ENCODE assay signal across 2 cellular contexts in the genomic region with DNA sequence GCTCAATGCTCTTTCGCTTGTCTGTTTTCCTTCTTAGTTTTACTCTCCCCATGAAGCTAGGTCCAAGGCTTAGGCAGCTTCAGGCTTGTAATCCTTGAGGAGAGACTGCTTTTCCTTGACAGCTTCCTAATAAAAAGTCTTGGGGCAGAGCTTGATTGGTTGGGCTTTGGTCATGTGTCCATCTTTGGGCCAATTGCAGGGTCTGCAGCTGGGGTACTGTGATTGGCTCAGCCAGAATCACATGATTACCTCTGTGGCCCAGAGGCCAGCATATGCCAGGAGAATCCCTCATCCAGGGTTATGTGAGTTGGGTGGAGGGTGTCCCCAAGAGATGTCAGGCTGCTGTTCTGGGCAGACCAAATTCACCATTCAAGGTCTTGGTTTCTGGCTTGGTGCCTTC.
TF ChIP-seq lines count a peak whose summit lies in the region.

No MANE protein-coding gene starts in this region.

TF ChIP-seq in IMR-90, 13 proteins besides CTCF, POLR2A, EP300 and RAD21:
- TF ChIP-seq, protein P1, sequence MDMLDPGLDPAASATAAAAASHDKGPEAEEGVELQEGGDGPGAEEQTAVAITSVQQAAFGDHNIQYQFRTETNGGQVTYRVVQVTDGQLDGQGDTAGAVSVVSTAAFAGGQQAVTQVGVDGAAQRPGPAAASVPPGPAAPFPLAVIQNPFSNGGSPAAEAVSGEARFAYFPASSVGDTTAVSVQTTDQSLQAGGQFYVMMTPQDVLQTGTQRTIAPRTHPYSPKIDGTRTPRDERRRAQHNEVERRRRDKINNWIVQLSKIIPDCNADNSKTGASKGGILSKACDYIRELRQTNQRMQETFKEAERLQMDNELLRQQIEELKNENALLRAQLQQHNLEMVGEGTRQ (IDR thresholded peaks at IDR 0.05; ENCODE audit: low read depth, low read length), result peak; percentile 43; the same call in 1 of the 2 replicates
- no peak for TF ChIP-seq MAFK (IDR thresholded peaks at IDR 0.05; ENCODE audit: low read depth, low read length)
- TF ChIP-seq, protein P2, sequence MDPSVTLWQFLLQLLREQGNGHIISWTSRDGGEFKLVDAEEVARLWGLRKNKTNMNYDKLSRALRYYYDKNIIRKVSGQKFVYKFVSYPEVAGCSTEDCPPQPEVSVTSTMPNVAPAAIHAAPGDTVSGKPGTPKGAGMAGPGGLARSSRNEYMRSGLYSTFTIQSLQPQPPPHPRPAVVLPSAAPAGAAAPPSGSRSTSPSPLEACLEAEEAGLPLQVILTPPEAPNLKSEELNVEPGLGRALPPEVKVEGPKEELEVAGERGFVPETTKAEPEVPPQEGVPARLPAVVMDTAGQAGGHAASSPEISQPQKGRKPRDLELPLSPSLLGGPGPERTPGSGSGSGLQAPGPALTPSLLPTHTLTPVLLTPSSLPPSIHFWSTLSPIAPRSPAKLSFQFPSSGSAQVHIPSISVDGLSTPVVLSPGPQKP (IDR thresholded peaks at IDR 0.05; ENCODE audit: borderline replicate concordance, low read depth, low read length), result no peak

TF ChIP-seq in GM12878, 131 proteins besides CTCF, POLR2A, EP300 and RAD21:
- no peak for TF ChIP-seq RAD51 (IDR thresholded peaks at IDR 0.05)
- TF ChIP-seq, protein P3, sequence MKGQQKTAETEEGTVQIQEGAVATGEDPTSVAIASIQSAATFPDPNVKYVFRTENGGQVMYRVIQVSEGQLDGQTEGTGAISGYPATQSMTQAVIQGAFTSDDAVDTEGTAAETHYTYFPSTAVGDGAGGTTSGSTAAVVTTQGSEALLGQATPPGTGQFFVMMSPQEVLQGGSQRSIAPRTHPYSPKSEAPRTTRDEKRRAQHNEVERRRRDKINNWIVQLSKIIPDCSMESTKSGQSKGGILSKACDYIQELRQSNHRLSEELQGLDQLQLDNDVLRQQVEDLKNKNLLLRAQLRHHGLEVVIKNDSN (IDR thresholded peaks at IDR 0.05; ENCODE audit: borderline replicate concordance, extremely low read length, insufficient read depth, low read depth, low read length), result peak; percentile 38
TF ChIP-seq in GM12878: peak in this region for 1.
